18 cellular contexts compared by ENCODE assay signal in the genomic region with DNA sequence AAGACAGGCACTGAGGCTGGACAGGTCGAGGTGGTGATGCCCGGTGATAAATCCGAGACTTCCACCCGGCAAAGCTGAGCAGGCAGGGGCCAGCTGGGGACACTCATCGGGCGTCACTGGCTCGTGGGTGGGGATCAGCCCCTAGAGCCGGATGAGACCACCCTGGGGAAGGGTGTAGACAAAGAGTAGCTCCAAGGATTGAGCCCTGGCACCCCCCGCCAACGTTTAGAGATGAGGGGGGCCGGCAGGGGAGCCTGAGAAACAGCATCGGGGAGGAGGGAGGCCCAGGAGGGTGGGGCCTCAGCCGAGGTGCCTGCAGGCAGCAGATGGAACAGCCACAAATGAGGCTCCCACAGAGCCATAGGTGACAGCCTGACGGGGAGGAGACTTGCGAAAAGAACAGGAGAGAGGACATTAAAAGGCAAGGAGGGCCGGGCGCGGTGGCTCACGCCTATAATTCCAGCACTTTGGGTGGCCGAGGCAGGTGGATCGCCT. TPM values are rescaled to one million over a fixed set of nuclear protein-coding genes. Genes with fewer than 3 reads are reported as not detected.
DNase-seq lines count a peak whose midpoint lies in the region; ATAC-seq and TF ChIP-seq lines count a peak whose summit lies in the region.
"Had no signal": no experiment of that assay in that cellular context is flagged by ENCODE, and none has a peak within 500 bp of the region (broad histone marks: within the 10 kb centered on the region; RNA-seq: fewer than 3 reads in every experiment).

No MANE protein-coding gene starts in this region.

- H3K4me2 ChIP-seq in mesenchymal stem cell (ENCODE audit: low read length, poor library complexity, severe bottlenecking) = no peak overlapping the region

- H2BK5ac ChIP-seq in mesenchymal stem cell (ENCODE audit: low read depth, low read length, poor library complexity, severe bottlenecking) = no peak overlapping the region

- TF ChIP-seq POLR2A in spleen (IDR thresholded peaks at IDR 0.05) = no peak

- H3K9me3 ChIP-seq in SJCRH30 (replicated peaks) (no peaks in the 10 kb centered on the region), mesenchymal stem cell (ENCODE audit: control insufficient read depth, low read length) (peaks cover 8% of the 10 kb centered on the region), spleen (peaks cover 0 to 10% (median 2%) of the 10 kb centered on the region in 8 donors)
- peaks cover 0 to 8% (median 0%) of the 10 kb centered on the region in 3 experiments for H3K9me3 ChIP-seq in naive thymus-derived CD4-positive, alpha-beta T cell (ENCODE audit: control insufficient read depth in 2 of 3, low read length in 3 of 3)
- H3K9me3 ChIP-seq: suprapubic skin had no signal

- DNase-seq in activated naive CD4-positive, alpha-beta T cell treated with anti-CD3 and anti-CD28 coated beads, Interleukin-2, amount 50 U/mL, for 72 hours (ENCODE audit: low spot score in 2 of 2) = no peak
- DNase-seq in SJCRH30 (peak; percentile 55 to 57), mesenchymal stem cell (no peak), spleen (peak; percentile 68), NCI-H2081 treated with DMSO at 0.1 percent for 48 hours (lab: John Stamatoyannopoulos, UW) (no peak), dermis blood vessel endothelial cell (no peak)
- DNase-seq in naive thymus-derived CD4-positive, alpha-beta T cell = no peak
- DNase-seq: activated CD4-positive, alpha-beta T cell treated with anti-CD3 and anti-CD28 coated beads for 48 hours; activated naive CD8-positive, alpha-beta T cell treated with anti-CD3 and anti-CD28 coated beads, Interleukin-2, amount 10 ng/mL, durations not matched to agents 7 days and 5 days; activated T-cell treated with anti-CD3 and anti-CD28 coated beads for 4 hours; CD4-positive, alpha-beta T cell; foreskin melanocyte; NCI-H2029; NCI-H774; RPMI8226 had no signal

- peak overlapping the region; percentile 51 for H3K27ac Mint-ChIP-seq in activated naive CD4-positive, alpha-beta T cell treated with anti-CD3 and anti-CD28 coated beads, Interleukin-2, amount 50 U/mL, for 24 hours
- H3K27ac Mint-ChIP-seq in activated naive CD4-positive, alpha-beta T cell treated with anti-CD3 and anti-CD28 coated beads, Interleukin-2, amount 50 U/mL, for 72 hours = no peak overlapping the region
- H3K27ac Mint-ChIP-seq in naive thymus-derived CD4-positive, alpha-beta T cell = peak overlapping the region in 2 of 9 donors; percentile 1 to 12
- H3K27ac Mint-ChIP-seq: activated naive CD8-positive, alpha-beta T cell treated with anti-CD3 and anti-CD28 coated beads, Interleukin-2, amount 10 ng/mL, durations not matched to agents 7 days and 5 days; CD4-positive, alpha-beta T cell; T-helper 1 cell treated with Interleukin-12 subunit alpha and Interleukin-12 subunit beta and Interleukin-4 antibody, amounts not matched to agents 30 μg/mL and 1 μg/mL, for 36 hours had no signal

- no peaks in the 10 kb centered on the region for H3K36me3 Mint-ChIP-seq in activated naive CD4-positive, alpha-beta T cell treated with anti-CD3 and anti-CD28 coated beads, Interleukin-2, amount 50 U/mL, for 24 hours
- H3K36me3 Mint-ChIP-seq in activated naive CD4-positive, alpha-beta T cell treated with anti-CD3 and anti-CD28 coated beads, Interleukin-2, amount 50 U/mL, for 72 hours = peaks cover 6% of the 10 kb centered on the region in 2 donors
- H3K36me3 Mint-ChIP-seq in naive thymus-derived CD4-positive, alpha-beta T cell = peaks cover 0 to 3% (median 0%) of the 10 kb centered on the region in 5 donors
- H3K36me3 Mint-ChIP-seq: activated naive CD8-positive, alpha-beta T cell treated with anti-CD3 and anti-CD28 coated beads, Interleukin-2, amount 10 ng/mL, durations not matched to agents 7 days and 5 days had no signal

- H3K23ac ChIP-seq in mesenchymal stem cell (ENCODE audit: low read length in 2 of 2) = no peak overlapping the region

- peak overlapping the region; percentile 29; the same call in 1 of the 2 replicates for H3K4me3 ChIP-seq in SJCRH30
- no peak overlapping the region for H3K4me3 ChIP-seq in mesenchymal stem cell (ENCODE audit: insufficient read depth in 1 of 2, low read depth in 1 of 2, low read length in 2 of 2)
- no peak overlapping the region for H3K4me3 ChIP-seq in spleen
- no peak overlapping the region for H3K4me3 ChIP-seq in naive thymus-derived CD4-positive, alpha-beta T cell (ENCODE audit: low read length)
- H3K4me3 ChIP-seq: suprapubic skin had no signal

- no peak overlapping the region for H3K14ac ChIP-seq in mesenchymal stem cell (ENCODE audit: low read length in 2 of 2)

- TF ChIP-seq CTCF in spleen (IDR thresholded peaks at IDR 0.05 in 8 of 11, conservative IDR thresholded peaks at IDR 0.05 in 3 of 11) = no peak

- H3K4ac ChIP-seq in mesenchymal stem cell (ENCODE audit: low read depth in 1 of 2, low read length in 2 of 2) = peak overlapping the region in 1 of 2 experiments; percentile 17

- no peak overlapping the region for H3K18ac ChIP-seq in mesenchymal stem cell (ENCODE audit: low read depth in 1 of 2, low read length in 2 of 2)

- CTCF ChIA-PET in naive thymus-derived CD4-positive, alpha-beta T cell (lab: Charles Lee) = interaction anchor here (0.6 to 1.1 kb wide), 3 partner anchors 9 to 134 kb away, joined by 3 to 6 read pairs (median 3); no protein-coding TSS in a partner anchor

- peaks cover 15% of the 10 kb centered on the region for H3K4me1 Mint-ChIP-seq in activated naive CD4-positive, alpha-beta T cell treated with anti-CD3 and anti-CD28 coated beads, Interleukin-2, amount 50 U/mL, for 24 hours
- H3K4me1 Mint-ChIP-seq in naive thymus-derived CD4-positive, alpha-beta T cell = peaks cover 4 to 18% (median 9%) of the 10 kb centered on the region in 7 donors

- H4K8ac ChIP-seq in mesenchymal stem cell (ENCODE audit: low read length) = peak overlapping the region; percentile 53

- H2BK15ac ChIP-seq in mesenchymal stem cell (ENCODE audit: low read depth, poor library complexity, severe bottlenecking) = peak overlapping the region; percentile 70

- no peak overlapping the region for H2AFZ ChIP-seq in mesenchymal stem cell (ENCODE audit: low read depth, low read length)

- POLR2A ChIA-PET in naive thymus-derived CD4-positive, alpha-beta T cell (lab: Charles Lee) = interaction anchor here (1.3 to 1.9 kb wide), 2 partner anchors 61 to 139 kb away, joined by 6 to 8 read pairs; partner anchors contain the start of gene RPL3

- H3K27ac ChIP-seq in SJCRH30 (peak overlapping the region; percentile 50), mesenchymal stem cell (ENCODE audit: low read length, poor library complexity, severe bottlenecking) (no peak overlapping the region), spleen (peak overlapping the region in 6 of 8 donors; percentile 86 to 94 (median 89))
- no peak overlapping the region for H3K27ac ChIP-seq in naive thymus-derived CD4-positive, alpha-beta T cell (ENCODE audit: low read depth, low read length)
- H3K27ac ChIP-seq: suprapubic skin had no signal

- H3K4me1 ChIP-seq in SJCRH30 (peaks cover 27% of the 10 kb centered on the region), mesenchymal stem cell (ENCODE audit: control insufficient read depth, insufficient read depth, low read depth, low read length) (peaks cover 37% of the 10 kb centered on the region), spleen (peaks cover 21 to 61% (median 51%) of the 10 kb centered on the region in 6 donors)
- peaks cover 4 to 27% of the 10 kb centered on the region in 2 donors for H3K4me1 ChIP-seq in naive thymus-derived CD4-positive, alpha-beta T cell (ENCODE audit: control insufficient read depth in 2 of 2, insufficient read depth in 2 of 2, low read length in 2 of 2)

- no peaks in the 10 kb centered on the region for H3K9me3 Mint-ChIP-seq in activated naive CD4-positive, alpha-beta T cell treated with anti-CD3 and anti-CD28 coated beads, Interleukin-2, amount 50 U/mL, for 24 hours
- peaks cover 4 to 9% of the 10 kb centered on the region in 2 donors for H3K9me3 Mint-ChIP-seq in activated naive CD4-positive, alpha-beta T cell treated with anti-CD3 and anti-CD28 coated beads, Interleukin-2, amount 50 U/mL, for 72 hours
- peaks cover 0 to 11% (median 3%) of the 10 kb centered on the region in 11 donors for H3K9me3 Mint-ChIP-seq in naive thymus-derived CD4-positive, alpha-beta T cell
- H3K9me3 Mint-ChIP-seq: activated naive CD8-positive, alpha-beta T cell treated with anti-CD3 and anti-CD28 coated beads, Interleukin-2, amount 10 ng/mL, durations not matched to agents 7 days and 5 days; CD4-positive, alpha-beta T cell; T-helper 1 cell treated with Interleukin-12 subunit alpha and Interleukin-12 subunit beta and Interleukin-4 antibody, amounts not matched to agents 30 μg/mL and 1 μg/mL, for 36 hours had no signal

- peak overlapping the region; percentile 34 for H4K91ac ChIP-seq in mesenchymal stem cell (ENCODE audit: low read length)

- no peaks in the 10 kb centered on the region for H3K27me3 Mint-ChIP-seq in activated naive CD4-positive, alpha-beta T cell treated with anti-CD3 and anti-CD28 coated beads, Interleukin-2, amount 50 U/mL, for 24 hours
- H3K27me3 Mint-ChIP-seq in naive thymus-derived CD4-positive, alpha-beta T cell = peaks cover 0 to 2% (median 0%) of the 10 kb centered on the region in 5 donors
- H3K27me3 Mint-ChIP-seq: activated naive CD8-positive, alpha-beta T cell treated with anti-CD3 and anti-CD28 coated beads, Interleukin-2, amount 10 ng/mL, durations not matched to agents 7 days and 5 days; CD4-positive, alpha-beta T cell had no signal

- no peaks in the 10 kb centered on the region for H3K79me1 ChIP-seq in mesenchymal stem cell (replicated peaks; ENCODE audit: low read length, poor library complexity, severe bottlenecking)

- H3K27me3 ChIP-seq in SJCRH30 (no peaks in the 10 kb centered on the region), mesenchymal stem cell (ENCODE audit: control insufficient read depth in 1 of 2, insufficient read depth in 1 of 2, low read length in 2 of 2) (no peaks in the 10 kb centered on the region), spleen (replicated peaks in 1 of 7) (peaks cover 0 to 5% (median 0%) of the 10 kb centered on the region in 7 donors)
- no peaks in the 10 kb centered on the region for H3K27me3 ChIP-seq in naive thymus-derived CD4-positive, alpha-beta T cell (ENCODE audit: control insufficient read depth in 2 of 2, insufficient read depth in 2 of 2, low read length in 2 of 2)
- H3K27me3 ChIP-seq: suprapubic skin had no signal

- intact Hi-C loops in spleen (cut with DNase I; ENCODE audit: low total_unique reads) = loop anchor here (10.0 kb wide), 1 partner anchor 335 kb away; no protein-coding TSS in a partner anchor
- intact Hi-C loops in naive thymus-derived CD4-positive, alpha-beta T cell (cut with micrococcal nuclease) = no loop called here

- 77% methylated on average over 21 of the region's 21 CpGs for WGBS in mesenchymal stem cell
- 66 to 83% (median 74%) methylated on average over 21 of the region's 21 CpGs for WGBS in spleen, 5 donors

- no peak for ATAC-seq in activated naive CD4-positive, alpha-beta T cell treated with anti-CD3 and anti-CD28 coated beads, Interleukin-2, amount 50 U/mL, for 72 hours
- no peak for ATAC-seq in naive thymus-derived CD4-positive, alpha-beta T cell

- peak overlapping the region; percentile 74 for H2AK5ac ChIP-seq in mesenchymal stem cell (ENCODE audit: low read length, severe bottlenecking)

- H3K4me3 Mint-ChIP-seq in activated naive CD4-positive, alpha-beta T cell treated with anti-CD3 and anti-CD28 coated beads, Interleukin-2, amount 50 U/mL, for 24 hours = no peak overlapping the region
- H3K4me3 Mint-ChIP-seq in naive thymus-derived CD4-positive, alpha-beta T cell = no peak overlapping the region
- H3K4me3 Mint-ChIP-seq: activated naive CD8-positive, alpha-beta T cell treated with anti-CD3 and anti-CD28 coated beads, Interleukin-2, amount 10 ng/mL, durations not matched to agents 7 days and 5 days; CD4-positive, alpha-beta T cell; T-helper 1 cell treated with Interleukin-12 subunit alpha and Interleukin-12 subunit beta and Interleukin-4 antibody, amounts not matched to agents 30 μg/mL and 1 μg/mL, for 36 hours had no signal

- H2BK120ac ChIP-seq in mesenchymal stem cell (ENCODE audit: low read depth, low read length) = no peak overlapping the region

- H2BK12ac ChIP-seq in mesenchymal stem cell (ENCODE audit: low read length in 2 of 2) = peak overlapping the region; percentile 14 to 78

- H3K36me3 ChIP-seq in SJCRH30 (no peaks in the 10 kb centered on the region), mesenchymal stem cell (ENCODE audit: control insufficient read depth in 1 of 2, insufficient read depth in 2 of 2, low read depth in 1 of 2, low read length in 2 of 2) (no peaks in the 10 kb centered on the region), spleen (no peaks in the 10 kb centered on the region)
- no peaks in the 10 kb centered on the region for H3K36me3 ChIP-seq in naive thymus-derived CD4-positive, alpha-beta T cell (ENCODE audit: control insufficient read depth in 2 of 3, insufficient read depth in 3 of 3, low read length in 3 of 3)
- H3K36me3 ChIP-seq: suprapubic skin had no signal

- no peak overlapping the region for H3K9ac ChIP-seq in mesenchymal stem cell (ENCODE audit: low read length)

RNA-seq across cellular contexts. Expression of gene CBX7, which starts 27.4 kb away (rescaled TPM):
- 10 to 100 TPM; 25.0 to 43.8 TPM for total RNA-seq in activated naive CD4-positive, alpha-beta T cell treated with anti-CD3 and anti-CD28 coated beads, Interleukin-2, amount 50 U/mL, for 72 hours
- total RNA-seq in SJCRH30 (2014; rRNA removed; shearing (Covaris generic)) = 0.35 and 0.65 TPM in 2 replicates
- polyA plus RNA-seq in mesenchymal stem cell (2013, experiment 1 of 2) = 2.0 TPM
- polyA plus RNA-seq in mesenchymal stem cell (2013, experiment 2 of 2) = 1.6 TPM
- total RNA-seq in spleen (10 to 100 TPM; 50.9 to 99.4 (median 64.6) TPM), dermis blood vessel endothelial cell (6.4 and 9.5 TPM in 2 replicates)
- 10 to 100 TPM; 20.2 to 62.0 (median 26.8) TPM for polyA plus RNA-seq in spleen
- total RNA-seq in naive thymus-derived CD4-positive, alpha-beta T cell = 100 to 1,000 TPM in 2 of 5 experiments, 10 to 100 TPM in 3; 14.2 to 164 (median 76.9) TPM
- polyA plus RNA-seq in naive thymus-derived CD4-positive, alpha-beta T cell = 10 to 100 TPM; 24.1 to 32.7 TPM

Comparison
In these comparisons a context has a peak if more than half of its experiments do, and no peak if none do; other contexts are left out.
1. DNase-seq: peak in SJCRH30 (2 of 2) and spleen (single experiment); none in activated naive CD4-positive, alpha-beta T cell treated with anti-CD3 and anti-CD28 coated beads, Interleukin-2, amount 50 U/mL, for 72 hours (0 of 2), mesenchymal stem cell (single experiment), NCI-H2081 treated with DMSO at 0.1 percent for 48 hours (single experiment), naive thymus-derived CD4-positive, alpha-beta T cell (0 of 9) and dermis blood vessel endothelial cell (single experiment).
2. H3K27ac ChIP-seq: peak in SJCRH30 (single experiment) and spleen (6 of 8); none in mesenchymal stem cell (single experiment) and naive thymus-derived CD4-positive, alpha-beta T cell (single experiment).